ENCODE assay signal across 10 cellular contexts in the genomic region with DNA sequence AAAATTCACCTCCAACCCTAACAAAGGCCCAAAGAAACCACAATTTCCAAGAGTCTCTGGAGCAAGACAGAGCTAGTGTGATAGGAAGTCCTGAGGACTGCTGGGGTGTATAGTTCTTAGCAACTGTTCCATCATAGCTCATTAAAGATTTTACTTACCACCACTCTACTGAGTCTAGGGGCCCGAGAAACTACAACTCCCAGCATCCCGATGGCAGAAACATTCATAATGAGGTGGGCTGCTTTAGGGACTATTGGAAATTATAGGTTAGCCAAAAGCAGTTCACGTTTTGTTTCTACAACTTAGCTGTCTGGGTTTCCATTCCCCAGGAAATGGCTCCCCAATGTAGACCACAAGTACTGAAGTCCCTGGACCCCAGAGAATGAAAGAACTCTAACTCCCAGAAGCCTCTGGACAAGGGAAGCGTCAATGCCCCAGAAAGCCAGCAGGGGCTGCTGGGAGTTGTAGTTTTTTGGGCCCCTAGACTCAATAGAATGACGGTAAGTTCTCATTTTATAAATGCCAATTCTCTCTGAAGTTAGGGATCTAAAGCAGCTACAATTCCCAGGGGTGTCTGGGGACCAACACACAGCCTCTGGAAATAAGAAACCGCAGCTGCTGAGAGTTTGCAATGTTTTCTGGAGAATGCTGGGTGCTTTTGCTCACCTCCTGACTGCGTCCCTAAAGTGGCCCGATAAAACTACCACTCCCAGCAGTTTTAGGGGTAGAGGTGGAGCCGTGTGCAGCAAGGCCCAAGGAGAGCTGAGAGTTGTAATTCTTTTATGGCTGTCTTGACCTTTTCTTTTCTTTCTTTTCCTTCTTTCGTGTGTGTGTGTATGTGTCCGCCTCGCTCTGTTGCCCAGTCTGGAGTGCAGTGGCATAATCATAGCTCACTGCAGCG.
DNase-seq lines count a peak whose midpoint lies in the region; ATAC-seq and TF ChIP-seq lines count a peak whose summit lies in the region.
"Had no signal": no experiment of that assay in that cellular context is flagged by ENCODE, and none has a peak within 500 bp of the region (broad histone marks: within the 10 kb centered on the region; RNA-seq: fewer than 3 reads in every experiment).

No MANE protein-coding gene starts in this region.

- H3K4me1 Mint-ChIP-seq in effector memory CD8-positive, alpha-beta T cell (ENCODE audit: low read depth in 2 of 2) = peaks cover 0 to 1% of the 10 kb centered on the region in 2 donors

- H4K20me1 ChIP-seq in MM.1S (ENCODE audit: insufficient read depth, low read length) = no peaks in the 10 kb centered on the region

- H3K4me1 ChIP-seq in MM.1S (ENCODE audit: low read length) = peaks cover 10% of the 10 kb centered on the region
- H3K4me1 ChIP-seq: pancreas had no signal

- peaks cover 23% of the 10 kb centered on the region for H3F3A ChIP-seq in MM.1S (ENCODE audit: insufficient read depth, low read length)

- H3K27ac ChIP-seq in RWPE1 (peak overlapping the region; percentile 90), MM.1S (ENCODE audit: low read length) (no peak overlapping the region)
- H3K27ac ChIP-seq: pancreas had no signal

- TF ChIP-seq CTCF in RWPE1 (conservative IDR thresholded peaks at IDR 0.05; ENCODE audit: low read depth) (no peak), MM.1S (IDR thresholded peaks at IDR 0.05; ENCODE audit: low read length) (no peak)

- H3K4me3 Mint-ChIP-seq in effector memory CD8-positive, alpha-beta T cell = no peak overlapping the region

- no peaks in the 10 kb centered on the region for H3K36me3 ChIP-seq in MM.1S (replicated peaks; ENCODE audit: insufficient read depth, low read length)
- H3K36me3 ChIP-seq: pancreas had no signal

- no peak overlapping the region for H3K4me2 ChIP-seq in MM.1S (ENCODE audit: low read depth, low read length)

- no peak overlapping the region for H3K4me3 ChIP-seq in MM.1S (ENCODE audit: low read length)
- H3K4me3 ChIP-seq: pancreas had no signal

- H3K9me3 Mint-ChIP-seq in effector memory CD8-positive, alpha-beta T cell = no peaks in the 10 kb centered on the region

- H3K36me3 Mint-ChIP-seq in effector memory CD8-positive, alpha-beta T cell (ENCODE audit: insufficient read depth) = peaks cover 24% of the 10 kb centered on the region

- no peaks in the 10 kb centered on the region for H3K27me3 Mint-ChIP-seq in effector memory CD8-positive, alpha-beta T cell

- DNase-seq in stimulated activated CD4-positive, alpha-beta T cell treated with anti-CD3 and anti-CD28 coated beads, Interleukin-4, amount 100 ng/mL, for 1 hour = peak; percentile 43
- DNase-seq in stimulated activated CD4-positive, alpha-beta T cell treated with anti-CD3 and anti-CD28 coated beads, Interleukin-4, amount 100 ng/mL, for 4 hours = no peak
- no peak for DNase-seq in RWPE1 (ENCODE audit: low spot score)
- peak in 1 of 3 experiments; percentile 31 for DNase-seq in effector memory CD8-positive, alpha-beta T cell
- DNase-seq in hepatic stellate cell (ENCODE audit: low spot score) = no peak
- DNase-seq in NCI-H146 treated with DMSO at 0.1 percent for 48 hours (lab: John Stamatoyannopoulos, UW; ENCODE audit: unreplicated experiment) = no peak
- DNase-seq in NCI-H128 (lab: John Stamatoyannopoulos, UW; ENCODE audit: unreplicated experiment) = no peak
- DNase-seq in MM.1S = no peak
- DNase-seq: activated gamma-delta T cell, pancreas had no signal

- no peaks in the 10 kb centered on the region for H3K9me2 ChIP-seq in MM.1S (replicated peaks; ENCODE audit: insufficient read depth, low read length)

- CTCF ChIA-PET in RWPE1 (lab: Yijun Ruan, JAX) = interaction anchor here (1.5 kb wide), 1 partner anchor 16 kb away, joined by 5 read pairs; a partner anchor contains a TSS

- H3K9ac ChIP-seq in MM.1S (ENCODE audit: low read length) = no peak overlapping the region

- no peak overlapping the region for H2AFZ ChIP-seq in MM.1S (ENCODE audit: low read length)

- POLR2A ChIA-PET in RWPE1 (lab: Yijun Ruan, JAX; ENCODE audit: low non-redundant PET) = interaction anchor here (0.7 kb wide), 1 partner anchor 8 kb away, joined by 6 read pairs; no protein-coding TSS in a partner anchor

- no peaks in the 10 kb centered on the region for H3K27me3 ChIP-seq in MM.1S (replicated peaks; ENCODE audit: insufficient read depth, low read length)
- H3K27me3 ChIP-seq: pancreas had no signal

- H3K9me3 ChIP-seq in MM.1S (replicated peaks; ENCODE audit: insufficient read depth, low read length) = no peaks in the 10 kb centered on the region
- H3K9me3 ChIP-seq: pancreas had no signal

- ATAC-seq in effector memory CD8-positive, alpha-beta T cell (replicated peaks) = peak; percentile 76

- H3K27ac Mint-ChIP-seq in effector memory CD8-positive, alpha-beta T cell = no peak overlapping the region

- H3K79me2 ChIP-seq in MM.1S (ENCODE audit: low read length) = no peaks in the 10 kb centered on the region
